In the genomic region with DNA sequence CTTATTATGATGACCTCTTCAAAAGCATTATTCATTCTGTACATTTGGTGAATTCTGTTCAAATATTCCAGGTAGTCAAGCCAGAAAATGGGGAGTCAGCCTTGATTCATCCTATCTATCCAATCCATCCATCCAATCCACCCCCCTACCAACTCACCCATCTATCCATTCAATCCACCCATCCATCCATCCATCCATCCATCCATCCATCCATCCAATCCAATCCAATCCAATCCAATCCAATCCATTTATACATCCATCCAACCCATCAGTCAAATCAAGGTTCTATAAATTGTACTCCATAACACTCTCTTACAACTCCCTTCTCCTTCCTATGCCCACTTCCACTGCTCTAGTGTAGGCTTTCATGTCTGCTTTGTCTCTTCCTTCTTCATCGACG, we compare ENCODE assay signal across 25 cellular contexts. TPM values are rescaled to one million over a fixed set of nuclear protein-coding genes. Genes with fewer than 3 reads are reported as not detected.
DNase-seq lines count a peak whose midpoint lies in the region; ATAC-seq and TF ChIP-seq lines count a peak whose summit lies in the region.
"Had no signal": no experiment of that assay in that cellular context is flagged by ENCODE, and none has a peak within 500 bp of the region (broad histone marks: within the 10 kb centered on the region; RNA-seq: fewer than 3 reads in every experiment).

No MANE protein-coding gene starts in this region.

- no peaks in the 10 kb centered on the region for H3K36me3 ChIP-seq in CD4-positive, alpha-beta memory T cell (ENCODE audit: insufficient read depth, low read length)
- H3K36me3 ChIP-seq in body of pancreas (replicated peaks in 1 of 2; ENCODE audit: insufficient read depth in 1 of 2, low read depth in 2 of 2), result no peaks in the 10 kb centered on the region
- H3K36me3 ChIP-seq: cardiac muscle cell, gastroesophageal sphincter, HAP-1, left ventricle myocardium inferior, pancreas had no signal

- peak overlapping the region; percentile 39 for H3K4me3 Mint-ChIP-seq in activated CD8-positive, alpha-beta memory T cell treated with anti-CD3 and anti-CD28 coated beads, Interleukin-2, amount 10 ng/mL, durations not matched to agents 7 days and 5 days
- peak overlapping the region in 7 of 8 donors; percentile 6 to 71 (median 50) for H3K4me3 Mint-ChIP-seq in CD4-positive, alpha-beta memory T cell
- peak overlapping the region; percentile 9 for H3K4me3 Mint-ChIP-seq in activated T-helper 1 cell treated with anti-CD3 and anti-CD28 coated beads, Interleukin-12 subunit alpha, Interleukin-12 subunit beta, Interleukin-2, Interleukin-4 antibody, amounts not matched to agents 30 ng/mL and 10 ng/mL and 1 ng/mL, durations not matched to agents 14 hours and 24 hours and 36 hours
- H3K4me3 Mint-ChIP-seq in naive thymus-derived CD8-positive, alpha-beta T cell, result peak overlapping the region; percentile 32 to 87 (median 56)
- H3K4me3 Mint-ChIP-seq: dendritic cell treated with granulocyte-macrophage colony-stimulating factor and Interleukin-4, amounts not matched to agents 40 ng/mL and 50 ng/mL, for 4 days; nephron had no signal

- no peak for TF ChIP-seq CTCF in body of pancreas (IDR thresholded peaks at IDR 0.05)

- peaks cover 17% of the 10 kb centered on the region for H3K4me1 Mint-ChIP-seq in activated CD8-positive, alpha-beta memory T cell treated with anti-CD3 and anti-CD28 coated beads, Interleukin-2, amount 10 ng/mL, durations not matched to agents 7 days and 5 days
- H3K4me1 Mint-ChIP-seq in CD4-positive, alpha-beta memory T cell, result peaks cover 7 to 16% (median 11%) of the 10 kb centered on the region in 4 donors
- H3K4me1 Mint-ChIP-seq in activated T-helper 1 cell treated with anti-CD3 and anti-CD28 coated beads, Interleukin-12 subunit alpha, Interleukin-12 subunit beta, Interleukin-2, Interleukin-4 antibody, amounts not matched to agents 30 ng/mL and 10 ng/mL and 1 ng/mL, durations not matched to agents 14 hours and 24 hours and 36 hours (ENCODE audit: low read depth), result peaks cover 20% of the 10 kb centered on the region
- peaks cover 15 to 51% (median 46%) of the 10 kb centered on the region in 4 donors for H3K4me1 Mint-ChIP-seq in naive thymus-derived CD8-positive, alpha-beta T cell

- H3K9me3 Mint-ChIP-seq in activated CD8-positive, alpha-beta memory T cell treated with anti-CD3 and anti-CD28 coated beads, Interleukin-2, amount 10 ng/mL, durations not matched to agents 7 days and 5 days (ENCODE audit: low read depth), result peaks cover 3% of the 10 kb centered on the region
- H3K9me3 Mint-ChIP-seq in CD4-positive, alpha-beta memory T cell, result no peaks in the 10 kb centered on the region
- H3K9me3 Mint-ChIP-seq in activated T-helper 1 cell treated with anti-CD3 and anti-CD28 coated beads, Interleukin-12 subunit alpha, Interleukin-12 subunit beta, Interleukin-2, Interleukin-4 antibody, amounts not matched to agents 30 ng/mL and 10 ng/mL and 1 ng/mL, durations not matched to agents 14 hours and 24 hours and 36 hours, result no peaks in the 10 kb centered on the region
- H3K9me3 Mint-ChIP-seq in naive thymus-derived CD8-positive, alpha-beta T cell, result peaks cover 0 to 5% (median 0%) of the 10 kb centered on the region in 9 donors
- H3K9me3 Mint-ChIP-seq: dendritic cell treated with granulocyte-macrophage colony-stimulating factor and Interleukin-4, amounts not matched to agents 40 ng/mL and 50 ng/mL, for 4 days; nephron had no signal

- H3K4me3 ChIP-seq in CD4-positive, alpha-beta memory T cell (ENCODE audit: low read length in 2 of 2), result no peak overlapping the region
- no peak overlapping the region for H3K4me3 ChIP-seq in body of pancreas
- H3K4me3 ChIP-seq: cardiac muscle cell, gastroesophageal sphincter, HAP-1, left ventricle myocardium inferior, pancreas had no signal

- intact Hi-C loops in CD4-positive, alpha-beta memory T cell (cut with micrococcal nuclease), result no loop called here
- intact Hi-C loops in activated T-helper 1 cell treated with anti-CD3 and anti-CD28 coated beads, Interleukin-12 subunit alpha, Interleukin-12 subunit beta, Interleukin-2, Interleukin-4 antibody, amounts not matched to agents 30 ng/mL and 10 ng/mL and 1 ng/mL, durations not matched to agents 14 hours and 24 hours and 36 hours (cut with micrococcal nuclease), result no loop called here
- intact Hi-C loops in body of pancreas (cut with DNase I), result no loop called here

- 93 to 96% methylated on average over 2 of the region's 2 CpGs for WGBS in body of pancreas, 2 donors

- no peaks in the 10 kb centered on the region for H3K27me3 Mint-ChIP-seq in activated CD8-positive, alpha-beta memory T cell treated with anti-CD3 and anti-CD28 coated beads, Interleukin-2, amount 10 ng/mL, durations not matched to agents 7 days and 5 days
- no peaks in the 10 kb centered on the region for H3K27me3 Mint-ChIP-seq in CD4-positive, alpha-beta memory T cell
- H3K27me3 Mint-ChIP-seq in activated T-helper 1 cell treated with anti-CD3 and anti-CD28 coated beads, Interleukin-12 subunit alpha, Interleukin-12 subunit beta, Interleukin-2, Interleukin-4 antibody, amounts not matched to agents 30 ng/mL and 10 ng/mL and 1 ng/mL, durations not matched to agents 14 hours and 24 hours and 36 hours (ENCODE audit: insufficient read depth), result peaks cover 4% of the 10 kb centered on the region
- H3K27me3 Mint-ChIP-seq in naive thymus-derived CD8-positive, alpha-beta T cell, result no peaks in the 10 kb centered on the region
- H3K27me3 Mint-ChIP-seq: dendritic cell treated with granulocyte-macrophage colony-stimulating factor and Interleukin-4, amounts not matched to agents 40 ng/mL and 50 ng/mL, for 4 days had no signal

- H3K9me3 ChIP-seq in CD4-positive, alpha-beta memory T cell (ENCODE audit: control insufficient read depth in 1 of 2, low read length in 2 of 2), result no peaks in the 10 kb centered on the region
- H3K9me3 ChIP-seq in body of pancreas, result no peaks in the 10 kb centered on the region
- H3K9me3 ChIP-seq: gastroesophageal sphincter, HAP-1, left ventricle myocardium inferior, pancreas had no signal

- peaks cover 7% of the 10 kb centered on the region for H3K36me3 Mint-ChIP-seq in activated CD8-positive, alpha-beta memory T cell treated with anti-CD3 and anti-CD28 coated beads, Interleukin-2, amount 10 ng/mL, durations not matched to agents 7 days and 5 days
- no peaks in the 10 kb centered on the region for H3K36me3 Mint-ChIP-seq in CD4-positive, alpha-beta memory T cell
- no peaks in the 10 kb centered on the region for H3K36me3 Mint-ChIP-seq in activated T-helper 1 cell treated with anti-CD3 and anti-CD28 coated beads, Interleukin-12 subunit alpha, Interleukin-12 subunit beta, Interleukin-2, Interleukin-4 antibody, amounts not matched to agents 30 ng/mL and 10 ng/mL and 1 ng/mL, durations not matched to agents 14 hours and 24 hours and 36 hours (ENCODE audit: low read depth)
- no peaks in the 10 kb centered on the region for H3K36me3 Mint-ChIP-seq in naive thymus-derived CD8-positive, alpha-beta T cell

- CTCF ChIA-PET in activated CD8-positive, alpha-beta memory T cell treated with anti-CD3 and anti-CD28 coated beads, Interleukin-2, amount 10 ng/mL, durations not matched to agents 7 days and 5 days (lab: Charles Lee), result interaction anchor here (1.1 kb wide), 1 partner anchor 115 kb away, joined by 4 read pairs; no protein-coding TSS in a partner anchor
- CTCF ChIA-PET in CD4-positive, alpha-beta memory T cell (lab: Charles Lee; ENCODE audit: partially characterized antibody), result no interaction called here

- TF ChIP-seq POLR2A in body of pancreas (IDR thresholded peaks at IDR 0.05), result no peak

- DNase-seq in activated CD8-positive, alpha-beta memory T cell treated with anti-CD3 and anti-CD28 coated beads, Interleukin-2, amount 10 ng/mL, durations not matched to agents 7 days and 5 days, result no peak
- no peak for DNase-seq in activated CD8-positive, alpha-beta memory T cell treated with anti-CD3 and anti-CD28 coated beads for 24 hours
- no peak for DNase-seq in CD4-positive, alpha-beta memory T cell
- DNase-seq in activated T-helper 1 cell treated with anti-CD3 and anti-CD28 coated beads, Interleukin-12 subunit alpha, Interleukin-12 subunit beta, Interleukin-2, Interleukin-4 antibody, amounts not matched to agents 30 ng/mL and 10 ng/mL and 1 ng/mL, durations not matched to agents 14 hours and 24 hours and 36 hours (ENCODE audit: low spot score), result no peak
- DNase-seq in naive thymus-derived CD8-positive, alpha-beta T cell, result no peak
- DNase-seq in NCI-H2029 treated with DMSO at 0.1 percent for 48 hours (lab: John Stamatoyannopoulos, UW) (no peak), body of pancreas (no peak)
- DNase-seq: ACHN; activated effector memory CD4-positive, alpha-beta T cell treated with Interleukin-2 at 50 U/mL for 16 hours; anterior cingulate cortex; C1 segment of cervical spinal cord; left ventricle myocardium inferior; NCI-H1048; NCI-H187 treated with DMSO at 0.1 percent for 48 hours; NCI-H526 treated with DMSO at 0.1 percent for 48 hours; pancreas; RPMI8226; T-helper 9 cell had no signal

- no peak for ATAC-seq in activated CD8-positive, alpha-beta memory T cell treated with anti-CD3 and anti-CD28 coated beads, Interleukin-2, amount 10 ng/mL, durations not matched to agents 7 days and 5 days
- no peak for ATAC-seq in naive thymus-derived CD8-positive, alpha-beta T cell
- no peak for ATAC-seq in body of pancreas
- no peak for ATAC-seq in HG03159 (IDR thresholded peaks at IDR 0.05; ENCODE audit: unreplicated experiment)
- ATAC-seq: gastroesophageal sphincter, pancreas had no signal

- peaks cover 10% of the 10 kb centered on the region for H3K4me1 ChIP-seq in CD4-positive, alpha-beta memory T cell (ENCODE audit: insufficient read depth, low read length)
- H3K4me1 ChIP-seq in body of pancreas, result no peaks in the 10 kb centered on the region
- H3K4me1 ChIP-seq: HAP-1, left ventricle myocardium inferior, pancreas had no signal

- H3K27ac Mint-ChIP-seq in activated CD8-positive, alpha-beta memory T cell treated with anti-CD3 and anti-CD28 coated beads, Interleukin-2, amount 10 ng/mL, durations not matched to agents 7 days and 5 days, result peak overlapping the region; percentile 41
- peak overlapping the region in 3 of 7 donors; percentile 0 to 55 (median 18) for H3K27ac Mint-ChIP-seq in CD4-positive, alpha-beta memory T cell
- H3K27ac Mint-ChIP-seq in activated T-helper 1 cell treated with anti-CD3 and anti-CD28 coated beads, Interleukin-12 subunit alpha, Interleukin-12 subunit beta, Interleukin-2, Interleukin-4 antibody, amounts not matched to agents 30 ng/mL and 10 ng/mL and 1 ng/mL, durations not matched to agents 14 hours and 24 hours and 36 hours, result no peak overlapping the region
- H3K27ac Mint-ChIP-seq in naive thymus-derived CD8-positive, alpha-beta T cell, result peak overlapping the region; percentile 2 to 97 (median 67)
- H3K27ac Mint-ChIP-seq: dendritic cell treated with granulocyte-macrophage colony-stimulating factor and Interleukin-4, amounts not matched to agents 40 ng/mL and 50 ng/mL, for 4 days; nephron had no signal

- H3K27ac ChIP-seq in CD4-positive, alpha-beta memory T cell (ENCODE audit: low read depth, low read length), result no peak overlapping the region
- no peak overlapping the region for H3K27ac ChIP-seq in body of pancreas
- H3K27ac ChIP-seq: cardiac muscle cell, gastroesophageal sphincter, HL-60, left ventricle myocardium inferior, pancreas had no signal

- no peaks in the 10 kb centered on the region for H3K27me3 ChIP-seq in CD4-positive, alpha-beta memory T cell (ENCODE audit: insufficient read depth, low read length)
- no peaks in the 10 kb centered on the region for H3K27me3 ChIP-seq in body of pancreas
- H3K27me3 ChIP-seq: cardiac muscle cell, gastroesophageal sphincter, pancreas had no signal

- POLR2A ChIA-PET in CD4-positive, alpha-beta memory T cell (lab: Charles Lee; ENCODE audit: partially characterized antibody), result no interaction called here
- POLR2A ChIA-PET in naive thymus-derived CD8-positive, alpha-beta T cell (lab: Charles Lee), result no interaction called here

RNA-seq across cellular contexts. Expression of gene GRIP1, which starts 35.8 kb away (rescaled TPM):
- total RNA-seq in activated CD8-positive, alpha-beta memory T cell treated with anti-CD3 and anti-CD28 coated beads, Interleukin-2, amount 10 ng/mL, durations not matched to agents 7 days and 5 days, result 1 to 10 TPM in 1 of 2 experiments, under 1 TPM in 1; 0.61 to 1.9 TPM
- 1 to 10 TPM; 1.7 to 3.3 TPM for total RNA-seq in CD4-positive, alpha-beta memory T cell
- 1 to 10 TPM in 1 of 2 donors, under 1 TPM in 1; 0.52 to 1.3 TPM for polyA plus RNA-seq in CD4-positive, alpha-beta memory T cell
- 0.64 TPM in 1 of 2 replicates, not detected in the other for total RNA-seq in activated T-helper 1 cell treated with anti-CD3 and anti-CD28 coated beads, Interleukin-12 subunit alpha, Interleukin-12 subunit beta, Interleukin-2, Interleukin-4 antibody, amounts not matched to agents 30 ng/mL and 10 ng/mL and 1 ng/mL, durations not matched to agents 14 hours and 24 hours and 36 hours
- total RNA-seq in naive thymus-derived CD8-positive, alpha-beta T cell, result 1 to 10 TPM; 1.1 to 1.6 TPM
- 1 to 10 TPM in 1 of 3 donors, under 1 TPM in 2; 0.25 to 4.2 (median 0.95) TPM for polyA plus RNA-seq in naive thymus-derived CD8-positive, alpha-beta T cell
- total RNA-seq in body of pancreas, result 10 to 100 TPM in 1 of 2 donors, 1 to 10 TPM in 1; 7.5 to 17.8 TPM
